ENCODE assay signal across 23 cellular contexts in genomic region chr17:74114881-74115470, GRCh38.
DNase-seq lines count a peak whose midpoint lies in the region; ATAC-seq and TF ChIP-seq lines count a peak whose summit lies in the region.
"Had no signal": no experiment of that assay in that cellular context is flagged by ENCODE, and none has a peak within 500 bp of the region (broad histone marks: within the 10 kb centered on the region; RNA-seq: fewer than 3 reads in every experiment).

No MANE protein-coding gene starts in this region.

- H3K27ac ChIP-seq in HEK293 (ENCODE audit: extremely low read depth, low read depth, low read length) (no peak overlapping the region), neuronal stem cell (replicated peaks; ENCODE audit: low read length) (no peak overlapping the region), upper lobe of right lung (no peak overlapping the region), body of pancreas (no peak overlapping the region)
- H3K27ac ChIP-seq: A549; BLaER1 treated with 17β-estradiol and CSF1 and Interleukin-3, amounts not matched to agents 10 nM and 100 nM had no signal

- no peaks in the 10 kb centered on the region for H3K79me1 ChIP-seq in neuronal stem cell (ENCODE audit: low read depth, low read length)

- peaks cover 4% of the 10 kb centered on the region; the same call in 1 of the 2 replicates for H3K9me3 Mint-ChIP-seq in WTC11
- H3K9me3 Mint-ChIP-seq: CD4-positive, alpha-beta T cell had no signal

- no peak overlapping the region for H3K27ac Mint-ChIP-seq in WTC11
- H3K27ac Mint-ChIP-seq: CD4-positive, alpha-beta T cell; CD8-positive, alpha-beta memory T cell had no signal

- no peak overlapping the region for H3K4ac ChIP-seq in neuronal stem cell (ENCODE audit: low read length)

- peak overlapping the region; percentile 19 for H3K18ac ChIP-seq in neuronal stem cell (ENCODE audit: low read length)

- H3K9me3 ChIP-seq in HEK293 (ENCODE audit: control insufficient read depth, insufficient read depth, low read depth, low read length) (no peaks in the 10 kb centered on the region), neuronal stem cell (replicated peaks in 1 of 2; ENCODE audit: control insufficient read depth in 2 of 2, insufficient read depth in 1 of 2, low read depth in 1 of 2, low read length in 2 of 2) (no peaks in the 10 kb centered on the region), upper lobe of right lung (no peaks in the 10 kb centered on the region), body of pancreas (no peaks in the 10 kb centered on the region)
- H3K9me3 ChIP-seq: A549, HAP-1 had no signal

- CTCF ChIA-PET in HEK293 (lab: Yijun Ruan, JAX) (interaction anchor here (1.3 to 1.9 kb wide), 2 partner anchors 25 to 29 kb away, joined by 3 to 8 read pairs; no protein-coding TSS in a partner anchor), WTC11 (lab: Charles Lee) (interaction anchor here (0.7 to 1.1 kb wide), 3 partner anchors 8 to 30 kb away, joined by 3 read pairs; no protein-coding TSS in a partner anchor)

- no peak overlapping the region for H4K91ac ChIP-seq in neuronal stem cell (ENCODE audit: low read depth, low read length, poor library complexity)

- TF ChIP-seq CTCF in HEK293 (tag by site-specific recombination; IDR thresholded peaks at IDR 0.05) (no peak), WTC11 (IDR thresholded peaks at IDR 0.05) (no peak), upper lobe of right lung (IDR thresholded peaks at IDR 0.05) (no peak), body of pancreas (IDR thresholded peaks at IDR 0.05) (no peak)

- no peaks in the 10 kb centered on the region for H3K36me3 Mint-ChIP-seq in WTC11
- H3K36me3 Mint-ChIP-seq: CD14-positive monocyte; CD8-positive, alpha-beta memory T cell had no signal

- no peak overlapping the region for H3K4me2 ChIP-seq in neuronal stem cell (ENCODE audit: insufficient read depth, low read length, poor library complexity, severe bottlenecking)
- H3K4me2 ChIP-seq: A549 had no signal

- no CpG with 5 or more reads among the region's 10 CpGs for WGBS in neuronal stem cell (ENCODE audit: extremely low coverage in 2 of 2, insufficient read length in 2 of 2, insufficient replicate concordance in 1 of 2), 2 donors
- WGBS in body of pancreas, 2 donors, result 48 to 50% methylated on average over 6 to 9 of the region's 10 CpGs

- no peak for ATAC-seq in WTC11
- ATAC-seq in upper lobe of right lung, result no peak
- no peak for ATAC-seq in body of pancreas
- no peak for ATAC-seq in left lobe of liver

- no peaks in the 10 kb centered on the region for H3K4me1 ChIP-seq in HEK293 (ENCODE audit: control insufficient read depth, insufficient read depth, low read length)
- peaks cover 2 to 24% of the 10 kb centered on the region in 2 donors for H3K4me1 ChIP-seq in neuronal stem cell (ENCODE audit: control insufficient read depth in 2 of 2, insufficient read depth in 1 of 2, low read depth in 1 of 2, low read length in 2 of 2)
- H3K4me1 ChIP-seq in upper lobe of right lung, result no peaks in the 10 kb centered on the region
- no peaks in the 10 kb centered on the region for H3K4me1 ChIP-seq in body of pancreas
- H3K4me1 ChIP-seq: A549, BE2C, HAP-1 had no signal

- H3K4me3 Mint-ChIP-seq in WTC11, result no peak overlapping the region
- H3K4me3 Mint-ChIP-seq: CD14-positive monocyte; CD4-positive, alpha-beta T cell; CD8-positive, alpha-beta memory T cell had no signal

- no peak overlapping the region for H2BK120ac ChIP-seq in neuronal stem cell (ENCODE audit: low read depth, low read length)

- no peak for DNase-seq in WTC11 (ENCODE audit: low spot score)
- no peak for DNase-seq in neuronal stem cell (ENCODE audit: low spot score)
- DNase-seq in upper lobe of right lung, result peak; percentile 48
- no peak for DNase-seq in body of pancreas
- DNase-seq in SHP77 (lab: John Stamatoyannopoulos, UW), result no peak
- no peak for DNase-seq in left lobe of liver (ENCODE audit: low spot score)
- DNase-seq: 8988T; ACHN; AML-193; BE2C; Calu3; CD4-positive, alpha-beta T cell; CD8-positive, alpha-beta memory T cell; COR-L47; DMS53; DMS79 treated with DMSO at 0.1 percent for 48 hours; GF-D8; GOT3 had no signal

- no peaks in the 10 kb centered on the region; the same call in 1 of the 2 replicates for H3K27me3 Mint-ChIP-seq in WTC11 (ENCODE audit: low read depth)

- H2BK12ac ChIP-seq in neuronal stem cell (ENCODE audit: low read length), result peak overlapping the region; percentile 80

- H3K27me3 ChIP-seq in neuronal stem cell (ENCODE audit: control insufficient read depth in 3 of 3, insufficient read depth in 3 of 3, low read depth in 1 of 3, low read length in 3 of 3) (peaks cover 0 to 53% (median 2%) of the 10 kb centered on the region in 3 experiments), upper lobe of right lung (peaks cover 25% of the 10 kb centered on the region), body of pancreas (peaks cover 0 to 10% of the 10 kb centered on the region in 2 donors)
- H3K27me3 ChIP-seq: BE2C had no signal

- H3K4me1 Mint-ChIP-seq in WTC11, result peaks cover 55% of the 10 kb centered on the region
- H3K4me1 Mint-ChIP-seq: CD14-positive monocyte; CD8-positive, alpha-beta memory T cell had no signal

- POLR2A ChIA-PET in HEK293 (lab: Yijun Ruan, JAX), result no interaction called here
- POLR2A ChIA-PET in WTC11 (lab: Charles Lee), result no interaction called here

- peak overlapping the region; percentile 37 for H2AK5ac ChIP-seq in neuronal stem cell (ENCODE audit: low read depth, low read length)

- no peak for TF ChIP-seq POLR2A in body of pancreas (IDR thresholded peaks at IDR 0.05)

- no peak overlapping the region for H4K8ac ChIP-seq in neuronal stem cell (ENCODE audit: low read depth, low read length)

- H3K9ac ChIP-seq in neuronal stem cell (ENCODE audit: low read depth, low read length, poor library complexity), result no peak overlapping the region
- H3K9ac ChIP-seq: BLaER1 treated with 17β-estradiol and CSF1 and Interleukin-3, amounts not matched to agents 10 nM and 100 nM had no signal

- H3K4me3 ChIP-seq in HEK293 (ENCODE audit: low read depth, low read length) (no peak overlapping the region), neuronal stem cell (ENCODE audit: low read length in 2 of 2) (no peak overlapping the region), upper lobe of right lung (no peak overlapping the region), body of pancreas (no peak overlapping the region)
- H3K4me3 ChIP-seq: A549; BLaER1 treated with 17β-estradiol and CSF1 and Interleukin-3, amounts not matched to agents 10 nM and 100 nM; HAP-1 had no signal

- H2BK5ac ChIP-seq in neuronal stem cell (ENCODE audit: low read length), result no peak overlapping the region

- peak overlapping the region; percentile 30 for H2BK15ac ChIP-seq in neuronal stem cell (ENCODE audit: low read length)

- H3K36me3 ChIP-seq in HEK293 (ENCODE audit: control insufficient read depth in 2 of 2, insufficient read depth in 1 of 2, low read length in 2 of 2) (no peaks in the 10 kb centered on the region), neuronal stem cell (replicated peaks in 1 of 2; ENCODE audit: control insufficient read depth in 2 of 2, insufficient read depth in 2 of 2, low read length in 2 of 2) (no peaks in the 10 kb centered on the region), upper lobe of right lung (no peaks in the 10 kb centered on the region), body of pancreas (replicated peaks in 1 of 2; ENCODE audit: insufficient read depth in 1 of 2, low read depth in 2 of 2) (no peaks in the 10 kb centered on the region)
- H3K36me3 ChIP-seq: BE2C; BLaER1 treated with 17β-estradiol and CSF1 and Interleukin-3, amounts not matched to agents 10 nM and 100 nM; HAP-1 had no signal

- H2AFZ ChIP-seq in neuronal stem cell (ENCODE audit: low read length), result no peak overlapping the region

- H3K14ac ChIP-seq in neuronal stem cell (ENCODE audit: low read length), result peak overlapping the region; percentile 23

- peak overlapping the region; percentile 10 for H3K23ac ChIP-seq in neuronal stem cell (ENCODE audit: low read depth, low read length, poor library complexity)

- intact Hi-C loops in upper lobe of right lung (cut with DNase I), result no loop called here
- intact Hi-C loops in body of pancreas (cut with DNase I), result no loop called here

TF ChIP-seq in HEK293, 187 proteins besides CTCF, POLR2A, EP300 and RAD21:
- TF ChIP-seq SCRT2 (tag by site-specific recombination; IDR thresholded peaks at IDR 0.05), result peak; percentile 42; the same call in 1 of the 2 replicates
- no peak for TF ChIP-seq ZNF335 (tag by site-specific recombination; conservative IDR thresholded peaks at IDR 0.05)

TF ChIP-seq in WTC11, 78 proteins besides CTCF, POLR2A, EP300 and RAD21:
- TF ChIP-seq PRDM15 (CRISPR knock-in tag; IDR thresholded peaks at IDR 0.05) (0 out of 2 replicates have a peak, but pooled peaks have one; percentile 14), NR2C2 (CRISPR knock-in tag; IDR thresholded peaks at IDR 0.05) (no peak), NR1H2 (CRISPR knock-in tag; IDR thresholded peaks at IDR 0.05) (no peak)
